In the genomic region with DNA sequence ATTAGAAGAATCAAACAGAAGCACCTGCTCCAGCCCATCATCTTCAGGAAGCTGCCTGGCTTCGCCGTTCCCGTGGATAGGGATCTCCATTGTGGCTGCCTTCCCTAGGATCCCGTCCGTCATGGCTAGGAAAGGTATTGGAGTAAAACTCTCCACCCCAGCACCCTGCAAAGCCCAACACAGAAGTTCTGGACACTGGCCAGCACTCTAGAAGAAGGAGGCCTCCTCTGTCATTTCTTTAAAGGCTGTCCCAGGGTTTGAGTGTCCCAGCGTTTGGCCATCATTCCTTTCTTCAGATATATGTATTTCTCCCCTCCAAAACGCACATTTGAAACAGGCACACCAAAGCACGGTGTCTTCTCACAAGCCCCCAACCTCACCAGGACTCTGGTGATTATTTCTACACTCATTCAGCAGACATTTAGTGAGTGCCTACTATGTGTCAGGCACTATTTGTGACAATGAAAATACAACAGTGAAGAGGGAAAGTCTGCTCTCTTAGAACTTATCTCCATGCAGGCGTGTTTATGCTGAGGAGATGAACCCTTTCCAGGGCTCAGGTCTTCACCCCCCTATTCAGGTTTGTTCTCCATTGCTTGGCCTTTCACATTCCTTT, we compare ENCODE assay signal across 8 cellular contexts. TPM values are rescaled to one million over a fixed set of nuclear protein-coding genes. Genes with fewer than 3 reads are reported as not detected.
DNase-seq lines count a peak whose midpoint lies in the region; ATAC-seq and TF ChIP-seq lines count a peak whose summit lies in the region.

No MANE protein-coding gene starts in this region.

- TF ChIP-seq POLR2A in gastrocnemius medialis (IDR thresholded peaks at IDR 0.05): no peak

- in situ Hi-C loops in gastrocnemius medialis (cut with MboI; ENCODE audit: low sequenced_read_pairs in 4 of 4): loop anchor here in 3 of 4 donors (25.0 kb wide), 1 partner anchor 243 kb away; a partner anchor contains a TSS

- peaks cover 0 to 49% of the 10 kb centered on the region in 2 donors for H3K36me3 ChIP-seq in gastrocnemius medialis

- TF ChIP-seq CTCF in GM12864 (IDR thresholded peaks at IDR 0.05; ENCODE audit: low read depth, low read length, missing control alignments) (no peak), VCaP (conservative IDR thresholded peaks at IDR 0.05) (no peak), foreskin fibroblast (IDR thresholded peaks at IDR 0.05; ENCODE audit: low read depth, low read length) (no peak), gastrocnemius medialis (IDR thresholded peaks at IDR 0.05 in 4 of 5, conservative IDR thresholded peaks at IDR 0.05 in 1 of 5) (no peak)

- H3K27me3 ChIP-seq in gastrocnemius medialis: no peaks in the 10 kb centered on the region

- no peak for ATAC-seq in gastrocnemius medialis
- no peak for ATAC-seq in HG03045 (IDR thresholded peaks at IDR 0.05; ENCODE audit: unreplicated experiment)
- no peak for ATAC-seq in HG02885 (IDR thresholded peaks at IDR 0.05; ENCODE audit: poor library complexity, unreplicated experiment)

- H3K27ac ChIP-seq in VCaP: peak overlapping the region; percentile 80
- peak overlapping the region; percentile 93 to 97 (median 94) for H3K27ac ChIP-seq in gastrocnemius medialis

- H3K4me3 ChIP-seq in GM12864 (ENCODE audit: low read depth, low read length) (peak overlapping the region; percentile 98), foreskin fibroblast (ENCODE audit: low read depth in 1 of 2, low read length in 2 of 2) (peak overlapping the region; percentile 93 to 97), gastrocnemius medialis (peak overlapping the region; percentile 85 to 95 (median 87))

- DNase-seq in GM12864 (ENCODE audit: low read depth) (no peak), foreskin fibroblast (peak in 1 of 2 donors; percentile 30), gastrocnemius medialis (no peak), NCI-H2196 treated with DMSO at 0.1 percent for 48 hours (lab: John Stamatoyannopoulos, UW; ENCODE audit: unreplicated experiment) (no peak), GM19240 (ENCODE audit: insufficient read length, low spot score) (no peak)

- no peaks in the 10 kb centered on the region for H3K9me3 ChIP-seq in gastrocnemius medialis

- intact Hi-C loops in gastrocnemius medialis (cut with DNase I; ENCODE audit: low total_unique reads): loop anchor here (2.0 to 5.0 kb wide), 5 partner anchors 122 to 1508 kb away; a partner anchor contains a TSS

- H3K4me1 ChIP-seq in gastrocnemius medialis: peaks cover 24 to 31% of the 10 kb centered on the region in 2 donors

RNA-seq across cellular contexts. Expression of a gene that starts 0.7 kb away (rescaled TPM):
- 10 to 100 TPM; 20.1 to 27.8 (median 24.4) TPM for total RNA-seq in gastrocnemius medialis

RNA-seq across cellular contexts. Expression of a gene that starts 0.9 kb away (rescaled TPM):
- total RNA-seq in gastrocnemius medialis: 10 to 100 TPM; 10.0 to 14.5 (median 12.4) TPM

RNA-seq across cellular contexts. Expression of a gene that starts 6.7 kb away (rescaled TPM):
- total RNA-seq in gastrocnemius medialis: 10 to 100 TPM; 15.3 to 20.0 (median 16.5) TPM

RNA-seq across cellular contexts. Expression of a gene that starts 16.7 kb away (rescaled TPM):
- 10 to 100 TPM in 1 of 4 donors, 1 to 10 TPM in 3; 3.4 to 10.5 (median 4.3) TPM for total RNA-seq in gastrocnemius medialis

RNA-seq across cellular contexts. Expression of a gene that starts 39.6 kb away (rescaled TPM):
- total RNA-seq in gastrocnemius medialis: 10 to 100 TPM in 1 of 4 donors, 1 to 10 TPM in 1, not detected in 2; 8.7 to 17.6 TPM
